In genomic region chr13:113105032-113105993, GRCh38 we compare ENCODE assay signal across 1 cellular context.
TF ChIP-seq lines count a peak whose summit lies in the region.

F7 (plus strand) TSS chr13:113105791; CDS start chr13:113105842, 51 bp downstream.

TF ChIP-seq in HepG2, 621 proteins besides CTCF, POLR2A, EP300 and RAD21 (continued from another document and continues in another):
- TF ChIP-seq, protein P1, sequence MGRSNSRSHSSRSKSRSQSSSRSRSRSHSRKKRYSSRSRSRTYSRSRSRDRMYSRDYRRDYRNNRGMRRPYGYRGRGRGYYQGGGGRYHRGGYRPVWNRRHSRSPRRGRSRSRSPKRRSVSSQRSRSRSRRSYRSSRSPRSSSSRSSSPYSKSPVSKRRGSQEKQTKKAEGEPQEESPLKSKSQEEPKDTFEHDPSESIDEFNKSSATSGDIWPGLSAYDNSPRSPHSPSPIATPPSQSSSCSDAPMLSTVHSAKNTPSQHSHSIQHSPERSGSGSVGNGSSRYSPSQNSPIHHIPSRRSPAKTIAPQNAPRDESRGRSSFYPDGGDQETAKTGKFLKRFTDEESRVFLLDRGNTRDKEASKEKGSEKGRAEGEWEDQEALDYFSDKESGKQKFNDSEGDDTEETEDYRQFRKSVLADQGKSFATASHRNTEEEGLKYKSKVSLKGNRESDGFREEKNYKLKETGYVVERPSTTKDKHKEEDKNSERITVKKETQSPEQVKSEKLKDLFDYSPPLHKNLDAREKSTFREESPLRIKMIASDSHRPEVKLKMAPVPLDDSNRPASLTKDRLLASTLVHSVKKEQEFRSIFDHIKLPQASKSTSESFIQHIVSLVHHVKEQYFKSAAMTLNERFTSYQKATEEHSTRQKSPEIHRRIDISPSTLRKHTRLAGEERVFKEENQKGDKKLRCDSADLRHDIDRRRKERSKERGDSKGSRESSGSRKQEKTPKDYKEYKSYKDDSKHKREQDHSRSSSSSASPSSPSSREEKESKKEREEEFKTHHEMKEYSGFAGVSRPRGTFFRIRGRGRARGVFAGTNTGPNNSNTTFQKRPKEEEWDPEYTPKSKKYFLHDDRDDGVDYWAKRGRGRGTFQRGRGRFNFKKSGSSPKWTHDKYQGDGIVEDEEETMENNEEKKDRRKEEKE (IDR thresholded peaks at IDR 0.05), result no peak
- peak; percentile 27; the same call in 1 of the 2 replicates for TF ChIP-seq ZNF33B (CRISPR knock-in tag; IDR thresholded peaks at IDR 0.05)
- TF ChIP-seq ZNF737 (CRISPR knock-in tag; IDR thresholded peaks at IDR 0.05; ENCODE audit: borderline replicate concordance), result 0 out of 2 replicates have a peak, but pooled peaks have one; percentile 31
- TF ChIP-seq, protein P2, sequence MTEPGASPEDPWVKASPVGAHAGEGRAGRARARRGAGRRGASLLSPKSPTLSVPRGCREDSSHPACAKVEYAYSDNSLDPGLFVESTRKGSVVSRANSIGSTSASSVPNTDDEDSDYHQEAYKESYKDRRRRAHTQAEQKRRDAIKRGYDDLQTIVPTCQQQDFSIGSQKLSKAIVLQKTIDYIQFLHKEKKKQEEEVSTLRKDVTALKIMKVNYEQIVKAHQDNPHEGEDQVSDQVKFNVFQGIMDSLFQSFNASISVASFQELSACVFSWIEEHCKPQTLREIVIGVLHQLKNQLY (CRISPR knock-in tag; IDR thresholded peaks at IDR 0.05), result peak; percentile 63; the same call in 1 of the 2 replicates
- peak; percentile 76 for TF ChIP-seq RARA (CRISPR knock-in tag; IDR thresholded peaks at IDR 0.05)
- TF ChIP-seq ZBTB7A (CRISPR knock-in tag; IDR thresholded peaks at IDR 0.05), result no peak; the same call in 1 of the 2 replicates
- TF ChIP-seq ZNF468 (CRISPR knock-in tag; IDR thresholded peaks at IDR 0.05), result no peak
- no peak for TF ChIP-seq HHEX (CRISPR knock-in tag; IDR thresholded peaks at IDR 0.05)
- TF ChIP-seq ZNF543 (CRISPR knock-in tag; IDR thresholded peaks at IDR 0.05), result peak; percentile 73
- TF ChIP-seq REST (IDR thresholded peaks at IDR 0.05; ENCODE audit: borderline replicate concordance in 1 of 2, low read depth in 1 of 2, low read length in 2 of 2), result peak in 1 of 2 experiments; percentile 53; a peak in 1 of 4 replicates
- TF ChIP-seq SMC3 (IDR thresholded peaks at IDR 0.05; ENCODE audit: low read length), result no peak
- 0 out of 2 replicates have a peak, but pooled peaks have one; percentile 18 for TF ChIP-seq SMYD3 (CRISPR knock-in tag; IDR thresholded peaks at IDR 0.05)
- TF ChIP-seq SOX6 (IDR thresholded peaks at IDR 0.05), result no peak
- peak; percentile 81 for TF ChIP-seq SOX6 (CRISPR knock-in tag; IDR thresholded peaks at IDR 0.05)
- TF ChIP-seq PHF8 (CRISPR knock-in tag; IDR thresholded peaks at IDR 0.05), result peak; percentile 23; the same call in 1 of the 2 replicates
- no peak for TF ChIP-seq CENPT (CRISPR knock-in tag; IDR thresholded peaks at IDR 0.05; ENCODE audit: low read depth)
- peak; percentile 62; the same call in 1 of the 2 replicates for TF ChIP-seq SP4 (CRISPR knock-in tag; IDR thresholded peaks at IDR 0.05)
- no peak for TF ChIP-seq ZNF800 (CRISPR knock-in tag; IDR thresholded peaks at IDR 0.05)
- peak; percentile 75 for TF ChIP-seq ZSCAN25 (CRISPR knock-in tag; IDR thresholded peaks at IDR 0.05)
- TF ChIP-seq SCMH1 (CRISPR knock-in tag; IDR thresholded peaks at IDR 0.05; ENCODE audit: borderline replicate concordance), result no peak
- no peak for TF ChIP-seq ZSCAN30 (CRISPR knock-in tag; IDR thresholded peaks at IDR 0.05)
- TF ChIP-seq ZNF121 (CRISPR knock-in tag; IDR thresholded peaks at IDR 0.05), result no peak
- TF ChIP-seq SOX13 (IDR thresholded peaks at IDR 0.05), result no peak
- TF ChIP-seq SOX13 (CRISPR knock-in tag; conservative IDR thresholded peaks at IDR 0.05 in 1 of 2, IDR thresholded peaks at IDR 0.05 in 1 of 2), result peak in 1 of 2 experiments; percentile 70; a peak in 2 of 4 replicates
- TF ChIP-seq FOXA1 (IDR thresholded peaks at IDR 0.05), result no peak; the same call in 1 of the 2 replicates
- TF ChIP-seq FOXA1 (CRISPR knock-in tag; IDR thresholded peaks at IDR 0.05), result peak; percentile 99
- peak; percentile 88 for TF ChIP-seq KDM6A (CRISPR knock-in tag; IDR thresholded peaks at IDR 0.05; ENCODE audit: low read depth)
- TF ChIP-seq RORA (CRISPR knock-in tag; IDR thresholded peaks at IDR 0.05), result no peak
- TF ChIP-seq RFX1 (IDR thresholded peaks at IDR 0.05), result no peak
- TF ChIP-seq, protein P3, sequence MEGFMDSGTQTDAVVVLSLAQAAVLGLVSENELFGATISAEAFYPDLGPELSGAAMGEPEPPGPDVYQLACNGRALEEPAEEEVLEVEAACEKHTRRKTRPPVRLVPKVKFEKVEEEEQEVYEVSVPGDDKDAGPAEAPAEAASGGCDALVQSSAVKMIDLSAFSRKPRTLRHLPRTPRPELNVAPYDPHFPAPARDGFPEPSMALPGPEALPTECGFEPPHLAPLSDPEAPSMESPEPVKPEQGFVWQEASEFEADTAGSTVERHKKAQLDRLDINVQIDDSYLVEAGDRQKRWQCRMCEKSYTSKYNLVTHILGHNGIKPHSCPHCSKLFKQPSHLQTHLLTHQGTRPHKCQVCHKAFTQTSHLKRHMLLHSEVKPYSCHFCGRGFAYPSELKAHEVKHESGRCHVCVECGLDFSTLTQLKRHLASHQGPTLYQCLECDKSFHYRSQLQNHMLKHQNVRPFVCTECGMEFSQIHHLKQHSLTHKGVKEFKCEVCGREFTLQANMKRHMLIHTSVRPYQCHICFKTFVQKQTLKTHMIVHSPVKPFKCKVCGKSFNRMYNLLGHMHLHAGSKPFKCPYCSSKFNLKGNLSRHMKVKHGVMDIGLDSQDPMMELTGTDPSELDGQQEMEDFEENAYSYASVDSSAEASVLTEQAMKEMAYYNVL (CRISPR knock-in tag; IDR thresholded peaks at IDR 0.05; ENCODE audit: borderline replicate concordance), result peak; percentile 55; the same call in 1 of the 2 replicates
- no peak for TF ChIP-seq U2AF2 (IDR thresholded peaks at IDR 0.05; ENCODE audit: low read depth, low read length)
- TF ChIP-seq NR3C1 (CRISPR knock-in tag; IDR thresholded peaks at IDR 0.05), result no peak
- TF ChIP-seq, protein P4, sequence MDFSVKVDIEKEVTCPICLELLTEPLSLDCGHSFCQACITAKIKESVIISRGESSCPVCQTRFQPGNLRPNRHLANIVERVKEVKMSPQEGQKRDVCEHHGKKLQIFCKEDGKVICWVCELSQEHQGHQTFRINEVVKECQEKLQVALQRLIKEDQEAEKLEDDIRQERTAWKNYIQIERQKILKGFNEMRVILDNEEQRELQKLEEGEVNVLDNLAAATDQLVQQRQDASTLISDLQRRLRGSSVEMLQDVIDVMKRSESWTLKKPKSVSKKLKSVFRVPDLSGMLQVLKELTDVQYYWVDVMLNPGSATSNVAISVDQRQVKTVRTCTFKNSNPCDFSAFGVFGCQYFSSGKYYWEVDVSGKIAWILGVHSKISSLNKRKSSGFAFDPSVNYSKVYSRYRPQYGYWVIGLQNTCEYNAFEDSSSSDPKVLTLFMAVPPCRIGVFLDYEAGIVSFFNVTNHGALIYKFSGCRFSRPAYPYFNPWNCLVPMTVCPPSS (IDR thresholded peaks at IDR 0.05), result no peak
- peak; percentile 79; the same call in 1 of the 2 replicates for TF ChIP-seq ARNTL (CRISPR knock-in tag; IDR thresholded peaks at IDR 0.05)
- no peak for TF ChIP-seq ATF7 (IDR thresholded peaks at IDR 0.05)
- TF ChIP-seq ATF7 (CRISPR knock-in tag; IDR thresholded peaks at IDR 0.05), result peak; percentile 90
- no peak for TF ChIP-seq ZNF713 (CRISPR knock-in tag; IDR thresholded peaks at IDR 0.05)
- TF ChIP-seq ZNF607 (CRISPR knock-in tag; IDR thresholded peaks at IDR 0.05; ENCODE audit: borderline replicate concordance), result 0 out of 2 replicates have a peak, but pooled peaks have one; percentile 18
- no peak for TF ChIP-seq DZIP1 (CRISPR knock-in tag; IDR thresholded peaks at IDR 0.05)
- TF ChIP-seq ZNF577 (CRISPR knock-in tag; IDR thresholded peaks at IDR 0.05; ENCODE audit: borderline replicate concordance, low read depth), result no peak
- TF ChIP-seq ZBTB25 (CRISPR knock-in tag; IDR thresholded peaks at IDR 0.05), result no peak
- TF ChIP-seq ZSCAN22 (CRISPR knock-in tag; IDR thresholded peaks at IDR 0.05), result 0 out of 2 replicates have a peak, but pooled peaks have one; percentile 28
- no peak for TF ChIP-seq KLF6 (CRISPR knock-in tag; IDR thresholded peaks at IDR 0.05)
- TF ChIP-seq DBP (CRISPR knock-in tag; IDR thresholded peaks at IDR 0.05; ENCODE audit: not compliant biosample characterization), result no peak
- TF ChIP-seq, protein P5, sequence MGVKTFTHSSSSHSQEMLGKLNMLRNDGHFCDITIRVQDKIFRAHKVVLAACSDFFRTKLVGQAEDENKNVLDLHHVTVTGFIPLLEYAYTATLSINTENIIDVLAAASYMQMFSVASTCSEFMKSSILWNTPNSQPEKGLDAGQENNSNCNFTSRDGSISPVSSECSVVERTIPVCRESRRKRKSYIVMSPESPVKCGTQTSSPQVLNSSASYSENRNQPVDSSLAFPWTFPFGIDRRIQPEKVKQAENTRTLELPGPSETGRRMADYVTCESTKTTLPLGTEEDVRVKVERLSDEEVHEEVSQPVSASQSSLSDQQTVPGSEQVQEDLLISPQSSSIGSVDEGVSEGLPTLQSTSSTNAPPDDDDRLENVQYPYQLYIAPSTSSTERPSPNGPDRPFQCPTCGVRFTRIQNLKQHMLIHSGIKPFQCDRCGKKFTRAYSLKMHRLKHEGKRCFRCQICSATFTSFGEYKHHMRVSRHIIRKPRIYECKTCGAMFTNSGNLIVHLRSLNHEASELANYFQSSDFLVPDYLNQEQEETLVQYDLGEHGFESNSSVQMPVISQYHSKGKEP (CRISPR knock-in tag; IDR thresholded peaks at IDR 0.05), result no peak
- peak; percentile 91 for TF ChIP-seq ZMAT3 (CRISPR knock-in tag; conservative IDR thresholded peaks at IDR 0.05)
- TF ChIP-seq SP1 (IDR thresholded peaks at IDR 0.05), result no peak
- TF ChIP-seq SP1 (CRISPR knock-in tag; IDR thresholded peaks at IDR 0.05), result peak; percentile 34; the same call in 1 of the 2 replicates
- TF ChIP-seq SALL2 (CRISPR knock-in tag; IDR thresholded peaks at IDR 0.05), result peak; percentile 71; the same call in 1 of the 2 replicates
